In the genomic region with DNA sequence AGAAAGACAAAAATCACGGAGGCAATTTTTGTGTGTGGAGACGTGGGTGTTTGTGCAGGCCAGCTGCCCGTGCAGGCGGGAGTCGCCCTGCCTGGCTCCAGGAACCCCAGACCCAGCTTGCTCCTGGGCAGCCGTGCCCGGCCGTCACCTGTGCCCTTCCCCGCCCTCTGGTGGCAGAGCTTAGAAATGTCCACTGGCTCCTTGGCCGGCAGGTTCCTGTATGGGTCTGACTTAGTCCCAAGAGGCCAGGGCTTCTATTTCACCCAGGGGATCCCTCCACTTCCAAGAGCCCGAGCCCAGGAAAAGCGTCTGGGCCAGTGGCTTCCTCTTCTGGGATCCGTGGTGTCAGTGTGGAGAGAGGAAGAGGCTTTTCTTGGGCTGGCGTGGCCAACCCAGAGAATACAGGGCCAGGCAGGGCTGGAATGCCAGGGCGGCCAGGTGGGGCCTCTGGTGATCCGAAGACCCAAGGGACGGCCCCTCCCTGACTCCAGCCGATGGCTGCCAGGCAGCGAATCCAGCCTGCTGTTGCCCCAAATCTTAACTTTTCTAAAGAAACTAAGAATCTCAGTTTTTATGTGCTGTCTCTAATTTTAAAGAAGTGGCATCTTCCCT, we compare ENCODE assay signal across 9 cellular contexts.
A peak's percentile ranks its signal among the peaks of the same experiment; 100 is the strongest.
DNase-seq lines count a peak whose midpoint lies in the region; ATAC-seq, FAIRE-seq and TF ChIP-seq lines count a peak whose summit lies in the region.
"Had no signal": no experiment of that assay in that cellular context is flagged by ENCODE, and none has a peak within 500 bp of the region (broad histone marks: within the 10 kb centered on the region; RNA-seq: fewer than 3 reads in every experiment).

No MANE protein-coding gene starts in this region.

- no peaks in the 10 kb centered on the region for H3K36me3 ChIP-seq in GM23338 (ENCODE audit: insufficient read depth)
- no peaks in the 10 kb centered on the region for H3K36me3 ChIP-seq in esophagus muscularis mucosa
- no peaks in the 10 kb centered on the region for H3K36me3 ChIP-seq in pancreas

- TF ChIP-seq CTCF in GM23338 (conservative IDR thresholded peaks at IDR 0.05; ENCODE audit: low read depth in 2 of 2), result peak in 1 of 2 experiments; percentile 39; a peak in 3 of 4 replicates
- peak; percentile 23 to 53 (median 36) for TF ChIP-seq CTCF in esophagus muscularis mucosa (IDR thresholded peaks at IDR 0.05)
- peak; percentile 56 to 71 (median 65) for TF ChIP-seq CTCF in pancreas (IDR thresholded peaks at IDR 0.05)

- H3K4me1 ChIP-seq in GM23338 (ENCODE audit: insufficient read depth), result no peaks in the 10 kb centered on the region
- peaks cover 0 to 7% (median 3%) of the 10 kb centered on the region in 4 donors for H3K4me1 ChIP-seq in esophagus muscularis mucosa
- no peaks in the 10 kb centered on the region for H3K4me1 ChIP-seq in pancreas

- intact Hi-C loops in esophagus muscularis mucosa (cut with DNase I) (no loop called here), pancreas (cut with DNase I) (no loop called here)

- ATAC-seq in GM23338 (no peak), pancreas (peak; percentile 77 to 90 (median 87))

- no peaks in the 10 kb centered on the region for H3K9me2 ChIP-seq in GM23338 (ENCODE audit: insufficient read depth)

- no peak for FAIRE-seq in pancreas (lab: Jason Lieb, UNC)

- H3K4me2 ChIP-seq in GM23338, result no peak overlapping the region

- H3K27ac ChIP-seq in GM23338 (ENCODE audit: low read depth) (no peak overlapping the region), esophagus muscularis mucosa (replicated peaks in 1 of 4) (peak overlapping the region in 3 of 4 donors; percentile 15 to 43 (median 25)), pancreas (no peak overlapping the region)

- H3K4me1 Mint-ChIP-seq in GM23338, result no peaks in the 10 kb centered on the region
- H3K4me1 Mint-ChIP-seq: naive B cell had no signal

- no peak for TF ChIP-seq EP300 in esophagus muscularis mucosa (IDR thresholded peaks at IDR 0.05)

- H3K27me3 Mint-ChIP-seq in GM23338 (ENCODE audit: insufficient read depth, low read depth, poor library complexity), result peaks cover 5% of the 10 kb centered on the region

- H3K79me2 ChIP-seq in GM23338 (replicated peaks; ENCODE audit: insufficient read depth), result no peaks in the 10 kb centered on the region

- no peaks in the 10 kb centered on the region for H3F3A ChIP-seq in GM23338 (replicated peaks; ENCODE audit: low read depth)

- no peak overlapping the region for H3K27ac Mint-ChIP-seq in GM23338

- H3K27me3 ChIP-seq in GM23338 (ENCODE audit: insufficient read depth), result no peaks in the 10 kb centered on the region
- H3K27me3 ChIP-seq in esophagus muscularis mucosa, result peaks cover 0 to 54% (median 0%) of the 10 kb centered on the region in 4 donors
- no peaks in the 10 kb centered on the region for H3K27me3 ChIP-seq in pancreas

- peaks cover 98% of the 10 kb centered on the region for H3K9me3 Mint-ChIP-seq in GM23338

- no peak overlapping the region for H2AFZ ChIP-seq in GM23338

- DNase-seq in NCI-H1105 treated with DMSO at 0.1 percent for 48 hours (lab: John Stamatoyannopoulos, UW), result peak; percentile 24
- no peak for DNase-seq in NCI-H1105 (lab: John Stamatoyannopoulos, UW)
- DNase-seq in GM23338 (ENCODE audit: low spot score), result peak; percentile 1
- peak; percentile 38 for DNase-seq in NCI-H748 treated with DMSO at 0.1 percent for 48 hours (lab: John Stamatoyannopoulos, UW)
- DNase-seq in esophagus muscularis mucosa (ENCODE audit: extremely low spot score), result no peak
- DNase-seq in pancreas, result peak; percentile 35 to 86 (median 74)
- DNase-seq in occipital lobe (lab: John Stamatoyannopoulos, UW), result no peak
- no peak for DNase-seq in effector CD8-positive, alpha-beta T cell (lab: John Stamatoyannopoulos, UW)
- DNase-seq: naive B cell had no signal

- no peak for TF ChIP-seq POLR2A in esophagus muscularis mucosa (IDR thresholded peaks at IDR 0.05; ENCODE audit: low read depth)

- peaks cover 60% of the 10 kb centered on the region for H3K36me3 Mint-ChIP-seq in GM23338 (ENCODE audit: low read depth)
- H3K36me3 Mint-ChIP-seq: naive B cell had no signal

- H3K9me3 ChIP-seq in esophagus muscularis mucosa (no peaks in the 10 kb centered on the region), pancreas (no peaks in the 10 kb centered on the region)

- H3K4me3 Mint-ChIP-seq in GM23338, result no peak overlapping the region
- H3K4me3 Mint-ChIP-seq: naive B cell had no signal

- H3K4me3 ChIP-seq in GM23338 (no peak overlapping the region), esophagus muscularis mucosa (no peak overlapping the region), pancreas (no peak overlapping the region)

- no peaks in the 10 kb centered on the region for H4K20me1 ChIP-seq in GM23338 (replicated peaks; ENCODE audit: insufficient read depth)

- WGBS in esophagus muscularis mucosa, result 27% methylated on average over 17 of the region's 19 CpGs
- WGBS in pancreas, 2 donors, result 15 to 18% methylated on average over 19 of the region's 19 CpGs

TF ChIP-seq in GM23338, 12 proteins besides CTCF, POLR2A, EP300 and RAD21:
- TF ChIP-seq EZH2phosphoT487 (IDR thresholded peaks at IDR 0.05; ENCODE audit: unreplicated experiment), result no peak
- TF ChIP-seq STAT1 (IDR thresholded peaks at IDR 0.05; ENCODE audit: unreplicated experiment), result no peak
- TF ChIP-seq NANOG (IDR thresholded peaks at IDR 0.05; ENCODE audit: borderline replicate concordance), result no peak
TF ChIP-seq in GM23338: peak in this region for 0.

Comparison
In these comparisons a context has a peak if more than half of its experiments do, and no peak if none do; other contexts are left out.
1. DNase-seq: peak in NCI-H1105 treated with DMSO at 0.1 percent for 48 hours (single experiment), GM23338 (single experiment), NCI-H748 treated with DMSO at 0.1 percent for 48 hours (single experiment) and pancreas (6 of 6); none in NCI-H1105 (single experiment), esophagus muscularis mucosa (single experiment), occipital lobe (single experiment) and effector CD8-positive, alpha-beta T cell (single experiment).
2. H3K27ac ChIP-seq: peak in esophagus muscularis mucosa (3 of 4); none in GM23338 (single experiment) and pancreas (0 of 4).